In genomic region chr11:40293655-40294342, GRCh38 we compare ENCODE assay signal across 7 cellular contexts.
A peak's percentile ranks its signal among the peaks of the same experiment; 100 is the strongest.
DNase-seq lines count a peak whose midpoint lies in the region; ATAC-seq and TF ChIP-seq lines count a peak whose summit lies in the region.

No MANE protein-coding gene starts in this region.

- no peaks in the 10 kb centered on the region for H3K9me2 ChIP-seq in OCI-LY7 (ENCODE audit: insufficient read depth, low read length)

- CTCF ChIA-PET in OCI-LY7 (lab: Charles Lee; ENCODE audit: unreplicated experiment) = no interaction called here

- intact Hi-C loops in OCI-LY7 (cut with micrococcal nuclease; ENCODE audit: unreplicated experiment) (no loop called here), psoas muscle (cut with DNase I) (no loop called here)

- no peak overlapping the region for H3K4me2 ChIP-seq in OCI-LY7 (ENCODE audit: low read length)

- H4K20me1 ChIP-seq in OCI-LY7 (ENCODE audit: insufficient read depth, low read length) = no peaks in the 10 kb centered on the region

- H3K4me1 ChIP-seq in OCI-LY7 (ENCODE audit: insufficient read depth, low read length, poor library complexity, severe bottlenecking) (no peaks in the 10 kb centered on the region), psoas muscle (no peaks in the 10 kb centered on the region)

- DNase-seq in GM04503 (ENCODE audit: low read depth) (peak; percentile 31), HT-29 (ENCODE audit: low spot score) (peak; percentile 80), OCI-LY7 (ENCODE audit: low spot score) (peak; percentile 27), astrocyte of the hippocampus (ENCODE audit: low read depth, low spot score) (peak; percentile 95), hippocampal formation (lab: John Stamatoyannopoulos, UW) (peak; percentile 87 to 96), psoas muscle (peak; percentile 47 to 63)

- H3K36me3 ChIP-seq in OCI-LY7 (ENCODE audit: insufficient read depth, low read length) (no peaks in the 10 kb centered on the region), psoas muscle (ENCODE audit: insufficient read depth in 1 of 2, low read depth in 1 of 2) (no peaks in the 10 kb centered on the region)

- H3K4me3 ChIP-seq in OCI-LY7 (ENCODE audit: low read depth, low read length, poor library complexity, severe bottlenecking) (no peak overlapping the region), psoas muscle (peak overlapping the region; percentile 55)

- peaks cover 0 to 4% (median 0%) of the 10 kb centered on the region in 3 donors for H3K27me3 ChIP-seq in psoas muscle (ENCODE audit: insufficient read depth in 3 of 3, low read length in 2 of 3)

- TF ChIP-seq CTCF in OCI-LY7 (conservative IDR thresholded peaks at IDR 0.05; ENCODE audit: low read length) = peak; percentile 82
- peak; percentile 52 for TF ChIP-seq CTCF in psoas muscle (IDR thresholded peaks at IDR 0.05)

- WGBS in psoas muscle, 3 donors = 0 to 3% (median 1%) methylated on average over 27 of the region's 27 CpGs

- POLR2A ChIA-PET in OCI-LY7 (lab: Charles Lee) = interaction anchor here (0.6 to 0.7 kb wide), 2 partner anchors 76 to 861 kb away, joined by 3 read pairs; no protein-coding TSS in a partner anchor

- H3K9me3 ChIP-seq in OCI-LY7 (ENCODE audit: low read length) (no peaks in the 10 kb centered on the region), psoas muscle (no peaks in the 10 kb centered on the region)

- ATAC-seq in GM21447 (IDR thresholded peaks at IDR 0.05; ENCODE audit: unreplicated experiment) (peak; percentile 83), psoas muscle (peak; percentile 55 to 84 (median 74))

- H3K27ac ChIP-seq in OCI-LY7 (ENCODE audit: low read depth, low read length, poor library complexity, severe bottlenecking) (no peak overlapping the region), psoas muscle (no peak overlapping the region)

- BruUV-seq in OCI-LY7 (replicated peaks; lab: Mats Ljungman, UMichigan) = no TSS peak

- no peaks in the 10 kb centered on the region for H3K79me2 ChIP-seq in OCI-LY7 (ENCODE audit: insufficient read depth, low read depth, low read length)

- H2AFZ ChIP-seq in OCI-LY7 (ENCODE audit: low read length) = no peak overlapping the region

Comparison
In these comparisons a context has a peak if more than half of its experiments do, and no peak if none do; other contexts are left out.
1. DNase-seq: peak in every context shown above with its lines; median percentile 95 in astrocyte of the hippocampus; 92 in hippocampal formation; 80 in HT-29; 55 in psoas muscle; 31 in GM04503; 27 in OCI-LY7.